In the genomic region with DNA sequence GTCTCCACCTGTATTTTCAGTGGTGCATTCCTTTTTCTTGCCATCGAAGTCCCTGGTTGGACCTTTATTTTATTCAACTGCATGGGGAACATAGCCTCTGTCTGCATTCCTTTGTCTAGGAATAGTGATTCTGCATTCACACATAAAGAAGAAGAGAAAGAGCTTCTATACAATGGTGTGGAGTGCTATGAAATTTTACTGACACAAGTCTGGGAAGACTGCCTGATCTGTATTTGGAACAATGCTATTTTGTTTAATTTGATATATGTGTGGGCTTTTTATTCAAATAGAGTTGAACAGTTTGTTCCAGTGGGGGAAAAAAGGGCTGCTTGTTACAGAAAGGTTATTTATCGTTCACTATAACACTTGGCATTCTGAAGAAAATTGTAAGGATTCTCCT, we compare ENCODE assay signal across 19 cellular contexts.
DNase-seq lines count a peak whose midpoint lies in the region; ATAC-seq lines count a peak whose summit lies in the region.
"Had no signal": no experiment of that assay in that cellular context is flagged by ENCODE, and none has a peak within 500 bp of the region (broad histone marks: within the 10 kb centered on the region; RNA-seq: fewer than 3 reads in every experiment).

No MANE protein-coding gene starts in this region.

- DNase-seq in inferior parietal cortex (ENCODE audit: extremely low spot score) (peak; percentile 80), pons (ENCODE audit: low spot score) (peak; percentile 95), GF-D8 (lab: John Stamatoyannopoulos, UW) (no peak)
- DNase-seq in activated naive CD4-positive, alpha-beta T cell treated with anti-CD3 and anti-CD28 coated beads, Interleukin-2, amount 50 U/mL, for 72 hours (ENCODE audit: low spot score in 2 of 2), result no peak
- DNase-seq: CD4-positive, CD25-positive, alpha-beta regulatory T cell; COR-L47; DMS 273 treated with DMSO at 0.1 percent for 48 hours; DND-41; NCI-H1105; NCI-H2029 treated with DMSO at 0.1 percent for 48 hours; NCI-H2171; NCI-H345; NCI-H524 treated with DMSO at 0.1 percent for 48 hours; PC-3; Right ventricle myocardium superior had no signal

- ATAC-seq in activated naive CD4-positive, alpha-beta T cell treated with anti-CD3 and anti-CD28 coated beads, Interleukin-2, amount 50 U/mL, for 72 hours, result no peak
- no peak for ATAC-seq in GM21737 (IDR thresholded peaks at IDR 0.05; ENCODE audit: unreplicated experiment)
- no peak for ATAC-seq in GM21367 (IDR thresholded peaks at IDR 0.05; ENCODE audit: unreplicated experiment)
- ATAC-seq: PC-3 had no signal

- H3K9me3 Mint-ChIP-seq in activated naive CD4-positive, alpha-beta T cell treated with anti-CD3 and anti-CD28 coated beads, Interleukin-2, amount 50 U/mL, for 72 hours, result peaks cover 0 to 7% of the 10 kb centered on the region in 2 donors
- H3K9me3 Mint-ChIP-seq: CD4-positive, CD25-positive, alpha-beta regulatory T cell had no signal

- no peak overlapping the region for H3K27ac Mint-ChIP-seq in activated naive CD4-positive, alpha-beta T cell treated with anti-CD3 and anti-CD28 coated beads, Interleukin-2, amount 50 U/mL, for 72 hours
- H3K27ac Mint-ChIP-seq: CD4-positive, CD25-positive, alpha-beta regulatory T cell; IgD-negative memory B cell had no signal

- H3K27ac ChIP-seq in cingulate gyrus (ENCODE audit: low read depth, low read length), result peak overlapping the region; percentile 97

- H3K36me3 Mint-ChIP-seq in activated naive CD4-positive, alpha-beta T cell treated with anti-CD3 and anti-CD28 coated beads, Interleukin-2, amount 50 U/mL, for 72 hours, result no peaks in the 10 kb centered on the region
- H3K36me3 Mint-ChIP-seq: CD4-positive, CD25-positive, alpha-beta regulatory T cell; IgD-negative memory B cell had no signal

Comparison
In these comparisons a context has a peak if more than half of its experiments do, and no peak if none do; other contexts are left out.
1. DNase-seq: peak in inferior parietal cortex (single experiment) and pons (single experiment); none in activated naive CD4-positive, alpha-beta T cell treated with anti-CD3 and anti-CD28 coated beads, Interleukin-2, amount 50 U/mL, for 72 hours (0 of 2) and GF-D8 (single experiment).